Comparison of ENCODE assay signal across 22 cellular contexts in the genomic region with DNA sequence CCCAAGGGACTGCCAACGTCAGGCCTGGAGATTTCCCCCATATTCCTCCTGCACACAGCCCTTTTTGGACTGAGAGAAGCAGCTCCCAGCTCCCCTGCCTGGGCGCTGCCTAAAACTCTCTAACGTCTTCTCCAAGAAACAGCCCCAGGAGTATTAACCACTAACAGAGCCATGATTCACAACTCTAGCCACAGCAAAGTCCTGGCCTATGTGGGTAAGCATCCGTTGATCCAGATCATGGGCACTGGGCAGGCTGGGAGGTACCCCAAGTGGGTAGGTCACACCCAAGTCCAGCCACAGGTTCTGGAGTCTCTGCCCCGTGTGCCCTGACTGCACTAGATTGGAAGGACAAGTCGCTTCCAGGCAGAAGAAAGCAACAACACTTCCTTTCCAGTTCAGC. TPM values are rescaled to one million over a fixed set of nuclear protein-coding genes. Genes with fewer than 3 reads are reported as not detected.
DNase-seq lines count a peak whose midpoint lies in the region; ATAC-seq and TF ChIP-seq lines count a peak whose summit lies in the region.
"Had no signal": no experiment of that assay in that cellular context is flagged by ENCODE, and none has a peak within 500 bp of the region (broad histone marks: within the 10 kb centered on the region; RNA-seq: fewer than 3 reads in every experiment).

No MANE protein-coding gene starts in this region.

- H3K36me3 Mint-ChIP-seq in activated naive CD8-positive, alpha-beta T cell: no peaks in the 10 kb centered on the region
- peaks cover 6% of the 10 kb centered on the region for H3K36me3 Mint-ChIP-seq in activated naive CD8-positive, alpha-beta T cell treated with anti-CD3 and anti-CD28 coated beads, Interleukin-2, amount 50 U/mL, for 24 hours (ENCODE audit: low read depth)
- H3K36me3 Mint-ChIP-seq in WTC11 (peaks cover under 1% of the 10 kb centered on the region; the same call in 1 of the 2 replicates), naive B cell (peaks cover 0 to 4% of the 10 kb centered on the region in 2 donors)
- H3K36me3 Mint-ChIP-seq in stimulated activated naive B cell treated with anti-CD40 and anti-IgM and Interleukin-4, amounts not matched to agents 10 μg/mL and 1 μg/mL and 100 μg/mL, for 72 hours: peaks cover 24 to 33% of the 10 kb centered on the region in 2 donors

- CTCF ChIA-PET in WTC11 (lab: Charles Lee): no interaction called here

- H3K4me1 Mint-ChIP-seq in activated naive CD8-positive, alpha-beta T cell (ENCODE audit: low read depth): peaks cover 14% of the 10 kb centered on the region
- H3K4me1 Mint-ChIP-seq in activated naive CD8-positive, alpha-beta T cell treated with anti-CD3 and anti-CD28 coated beads, Interleukin-2, amount 50 U/mL, for 24 hours: peaks cover 17% of the 10 kb centered on the region
- H3K4me1 Mint-ChIP-seq in WTC11 (peaks cover 12% of the 10 kb centered on the region), naive B cell (peaks cover 5 to 14% (median 11%) of the 10 kb centered on the region in 3 donors)
- H3K4me1 Mint-ChIP-seq in stimulated activated naive B cell treated with anti-CD40 and anti-IgM and Interleukin-4, amounts not matched to agents 10 μg/mL and 1 μg/mL and 100 μg/mL, for 72 hours: peaks cover 6 to 14% of the 10 kb centered on the region in 2 donors

- H3K36me3 ChIP-seq in tibial nerve: peaks cover 0 to 48% (median 0%) of the 10 kb centered on the region in 3 donors

- DNase-seq in activated naive CD8-positive, alpha-beta T cell treated with anti-CD3 and anti-CD28 coated beads, Interleukin-2, amount 50 U/mL, for 24 hours: no peak
- DNase-seq in WTC11 (ENCODE audit: low spot score): no peak
- DNase-seq in naive B cell: no peak
- DNase-seq in stimulated activated naive B cell treated with anti-CD40 and anti-IgM and Interleukin-4, amounts not matched to agents 10 μg/mL and 1 μg/mL and 100 μg/mL, for 72 hours: no peak
- no peak for DNase-seq in tibial nerve (ENCODE audit: low spot score in 2 of 2)
- DNase-seq: ACHN; activated CD4-positive, alpha-beta T cell treated with anti-CD3 and anti-CD28 coated beads, Interleukin-2, amount 10 ng/mL, durations not matched to agents 7 days and 5 days; dermis blood vessel endothelial cell; DMS79 treated with DMSO at 0.1 percent for 48 hours; foreskin melanocyte; HCEC 1CT; hypothalamus; mammary epithelial cell; NCI-H187 treated with DMSO at 0.1 percent for 48 hours; nephron progenitor cell; NK-92 treated with Interleukin-12 subunit alpha and Interleukin-12 subunit beta, amount 100 ng/mL, for 24 hours; retina had no signal

- 76 to 85% methylated on average over 6 of the region's 6 CpGs for WGBS in tibial nerve, 2 donors

- TF ChIP-seq EP300 in tibial nerve (IDR thresholded peaks at IDR 0.05): no peak

- TF ChIP-seq POLR2A in tibial nerve (IDR thresholded peaks at IDR 0.05): no peak

- H3K27ac Mint-ChIP-seq in activated naive CD8-positive, alpha-beta T cell: peak overlapping the region; percentile 58
- H3K27ac Mint-ChIP-seq in activated naive CD8-positive, alpha-beta T cell treated with anti-CD3 and anti-CD28 coated beads, Interleukin-2, amount 50 U/mL, for 24 hours: no peak overlapping the region
- H3K27ac Mint-ChIP-seq in WTC11: peak overlapping the region; percentile 28; the same call in 1 of the 2 replicates
- H3K27ac Mint-ChIP-seq in naive B cell: peak overlapping the region in 5 of 6 donors; percentile 28 to 91 (median 49)
- H3K27ac Mint-ChIP-seq in stimulated activated naive B cell treated with anti-CD40 and anti-IgM and Interleukin-4, amounts not matched to agents 10 μg/mL and 1 μg/mL and 100 μg/mL, for 72 hours: peak overlapping the region; percentile 92
- H3K27ac Mint-ChIP-seq: activated CD4-positive, alpha-beta T cell treated with anti-CD3 and anti-CD28 coated beads, Interleukin-2, amount 10 ng/mL, durations not matched to agents 7 days and 5 days; nephron progenitor cell had no signal

- no peaks in the 10 kb centered on the region for H3K27me3 Mint-ChIP-seq in activated naive CD8-positive, alpha-beta T cell
- H3K27me3 Mint-ChIP-seq in activated naive CD8-positive, alpha-beta T cell treated with anti-CD3 and anti-CD28 coated beads, Interleukin-2, amount 50 U/mL, for 24 hours: no peaks in the 10 kb centered on the region
- H3K27me3 Mint-ChIP-seq in WTC11 (ENCODE audit: low read depth) (no peaks in the 10 kb centered on the region), naive B cell (no peaks in the 10 kb centered on the region)
- no peaks in the 10 kb centered on the region for H3K27me3 Mint-ChIP-seq in stimulated activated naive B cell treated with anti-CD40 and anti-IgM and Interleukin-4, amounts not matched to agents 10 μg/mL and 1 μg/mL and 100 μg/mL, for 72 hours
- H3K27me3 Mint-ChIP-seq: activated CD4-positive, alpha-beta T cell treated with anti-CD3 and anti-CD28 coated beads, Interleukin-2, amount 10 ng/mL, durations not matched to agents 7 days and 5 days had no signal

- no peaks in the 10 kb centered on the region for H3K9me3 Mint-ChIP-seq in activated naive CD8-positive, alpha-beta T cell (ENCODE audit: low read depth)
- H3K9me3 Mint-ChIP-seq in activated naive CD8-positive, alpha-beta T cell treated with anti-CD3 and anti-CD28 coated beads, Interleukin-2, amount 50 U/mL, for 24 hours: no peaks in the 10 kb centered on the region
- H3K9me3 Mint-ChIP-seq in WTC11 (no peaks in the 10 kb centered on the region), naive B cell (no peaks in the 10 kb centered on the region)
- no peaks in the 10 kb centered on the region for H3K9me3 Mint-ChIP-seq in stimulated activated naive B cell treated with anti-CD40 and anti-IgM and Interleukin-4, amounts not matched to agents 10 μg/mL and 1 μg/mL and 100 μg/mL, for 72 hours
- H3K9me3 Mint-ChIP-seq: activated CD4-positive, alpha-beta T cell treated with anti-CD3 and anti-CD28 coated beads, Interleukin-2, amount 10 ng/mL, durations not matched to agents 7 days and 5 days; nephron progenitor cell had no signal

- H3K27me3 ChIP-seq in tibial nerve: no peaks in the 10 kb centered on the region

- TF ChIP-seq CTCF in WTC11 (IDR thresholded peaks at IDR 0.05) (no peak), tibial nerve (IDR thresholded peaks at IDR 0.05) (no peak)

- POLR2A ChIA-PET in WTC11 (lab: Charles Lee): no interaction called here

- no peak for ATAC-seq in activated naive CD8-positive, alpha-beta T cell treated with anti-CD3 and anti-CD28 coated beads, Interleukin-2, amount 50 U/mL, for 24 hours
- ATAC-seq in WTC11 (no peak), naive B cell (ENCODE audit: low read depth in 2 of 2) (no peak), HG03354 (IDR thresholded peaks at IDR 0.05; ENCODE audit: poor library complexity, severe bottlenecking, unreplicated experiment) (no peak), HG02588 (IDR thresholded peaks at IDR 0.05; ENCODE audit: unreplicated experiment) (no peak)
- no peak for ATAC-seq in stimulated activated naive B cell treated with anti-CD40 and anti-IgM and Interleukin-4, amounts not matched to agents 10 μg/mL and 1 μg/mL and 100 μg/mL, for 72 hours (replicated peaks)
- ATAC-seq: K562 had no signal

- H3K4me1 ChIP-seq in tibial nerve: peaks cover 0 to 16% (median 2%) of the 10 kb centered on the region in 4 donors

- peak overlapping the region; percentile 49 for H3K4me3 Mint-ChIP-seq in activated naive CD8-positive, alpha-beta T cell
- H3K4me3 Mint-ChIP-seq in activated naive CD8-positive, alpha-beta T cell treated with anti-CD3 and anti-CD28 coated beads, Interleukin-2, amount 50 U/mL, for 24 hours: no peak overlapping the region
- H3K4me3 Mint-ChIP-seq in WTC11 (no peak overlapping the region), naive B cell (peak overlapping the region in 5 of 8 donors; percentile 46 to 80 (median 73))
- no peak overlapping the region for H3K4me3 Mint-ChIP-seq in stimulated activated naive B cell treated with anti-CD40 and anti-IgM and Interleukin-4, amounts not matched to agents 10 μg/mL and 1 μg/mL and 100 μg/mL, for 72 hours
- H3K4me3 Mint-ChIP-seq: activated CD4-positive, alpha-beta T cell treated with anti-CD3 and anti-CD28 coated beads, Interleukin-2, amount 10 ng/mL, durations not matched to agents 7 days and 5 days had no signal

- H3K27ac ChIP-seq in tibial nerve: no peak overlapping the region
- H3K27ac ChIP-seq: epithelial cell of prostate had no signal

- no peaks in the 10 kb centered on the region for H3K9me3 ChIP-seq in tibial nerve

- H3K4me3 ChIP-seq in tibial nerve: no peak overlapping the region
- H3K4me3 ChIP-seq: K562 had no signal

TF ChIP-seq in WTC11, 78 proteins besides CTCF, POLR2A, EP300 and RAD21 (continues in another document):
- no peak for TF ChIP-seq ZNF671 (CRISPR knock-in tag; IDR thresholded peaks at IDR 0.05)
- TF ChIP-seq, protein P1, sequence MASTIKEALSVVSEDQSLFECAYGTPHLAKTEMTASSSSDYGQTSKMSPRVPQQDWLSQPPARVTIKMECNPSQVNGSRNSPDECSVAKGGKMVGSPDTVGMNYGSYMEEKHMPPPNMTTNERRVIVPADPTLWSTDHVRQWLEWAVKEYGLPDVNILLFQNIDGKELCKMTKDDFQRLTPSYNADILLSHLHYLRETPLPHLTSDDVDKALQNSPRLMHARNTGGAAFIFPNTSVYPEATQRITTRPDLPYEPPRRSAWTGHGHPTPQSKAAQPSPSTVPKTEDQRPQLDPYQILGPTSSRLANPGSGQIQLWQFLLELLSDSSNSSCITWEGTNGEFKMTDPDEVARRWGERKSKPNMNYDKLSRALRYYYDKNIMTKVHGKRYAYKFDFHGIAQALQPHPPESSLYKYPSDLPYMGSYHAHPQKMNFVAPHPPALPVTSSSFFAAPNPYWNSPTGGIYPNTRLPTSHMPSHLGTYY (CRISPR knock-in tag; IDR thresholded peaks at IDR 0.05): no peak
- TF ChIP-seq, protein P2, sequence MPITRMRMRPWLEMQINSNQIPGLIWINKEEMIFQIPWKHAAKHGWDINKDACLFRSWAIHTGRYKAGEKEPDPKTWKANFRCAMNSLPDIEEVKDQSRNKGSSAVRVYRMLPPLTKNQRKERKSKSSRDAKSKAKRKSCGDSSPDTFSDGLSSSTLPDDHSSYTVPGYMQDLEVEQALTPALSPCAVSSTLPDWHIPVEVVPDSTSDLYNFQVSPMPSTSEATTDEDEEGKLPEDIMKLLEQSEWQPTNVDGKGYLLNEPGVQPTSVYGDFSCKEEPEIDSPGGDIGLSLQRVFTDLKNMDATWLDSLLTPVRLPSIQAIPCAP (CRISPR knock-in tag; IDR thresholded peaks at IDR 0.05): no peak
- no peak for TF ChIP-seq ZNF138 (CRISPR knock-in tag; conservative IDR thresholded peaks at IDR 0.05)
- TF ChIP-seq CREB1 (CRISPR knock-in tag; IDR thresholded peaks at IDR 0.05): no peak

RNA-seq across cellular contexts. Expression of a gene that starts 31.9 kb away (rescaled TPM):
- total RNA-seq in WTC11 (2021) (64.0 to 80.0 TPM (median 64.3 TPM) in 3 replicates), tibial nerve (10 to 100 TPM; 25.3 to 92.1 (median 26.6) TPM)
- 1 to 10 TPM in 4 of 6 donors, under 1 TPM in 1, not detected in 1; 0.34 to 2.2 (median 1.5) TPM for polyA plus RNA-seq in naive B cell (ENCODE audit: low read depth in 6 of 6)

RNA-seq across cellular contexts. Expression of a gene that starts 34.8 kb away (rescaled TPM):
- 50.3 to 59.1 TPM (median 55.9 TPM) in 3 replicates for total RNA-seq in WTC11 (2021)
- polyA plus RNA-seq in naive B cell (ENCODE audit: low read depth in 6 of 6): 100 to 1,000 TPM; 119 to 157 (median 123) TPM
- total RNA-seq in tibial nerve: 10 to 100 TPM; 36.9 to 59.4 (median 50.2) TPM

Comparison
In these comparisons a context has a peak if more than half of its experiments do, and no peak if none do; other contexts are left out.
1. H3K4me3 Mint-ChIP-seq: peak in activated naive CD8-positive, alpha-beta T cell (single experiment) and naive B cell (5 of 8); none in activated naive CD8-positive, alpha-beta T cell treated with anti-CD3 and anti-CD28 coated beads, Interleukin-2, amount 50 U/mL, for 24 hours (single experiment), WTC11 (single experiment) and stimulated activated naive B cell treated with anti-CD40 and anti-IgM and Interleukin-4, amounts not matched to agents 10 μg/mL and 1 μg/mL and 100 μg/mL, for 72 hours (0 of 2).